In the genomic region with DNA sequence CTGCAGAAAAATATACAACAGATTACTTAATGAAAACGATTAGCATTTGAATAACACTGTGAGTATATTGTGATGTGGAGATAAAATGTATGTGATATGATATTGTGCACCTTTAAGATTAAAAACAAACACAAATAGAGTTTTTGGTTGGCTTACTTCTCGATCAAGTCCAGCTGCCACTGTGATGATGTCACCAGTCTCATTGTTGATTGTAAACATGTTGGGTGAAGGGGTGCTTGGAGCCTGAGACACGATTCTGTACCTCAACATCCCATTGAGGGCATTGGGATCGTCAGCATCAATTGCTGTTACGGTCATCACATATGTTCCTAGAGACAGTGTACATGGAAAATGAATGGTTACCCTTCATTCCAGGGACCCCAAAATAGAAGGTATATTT, we compare ENCODE assay signal across 18 cellular contexts.
"Had no signal": no experiment of that assay in that cellular context is flagged by ENCODE, and none has a peak within 500 bp of the region (broad histone marks: within the 10 kb centered on the region; RNA-seq: fewer than 3 reads in every experiment).

No MANE protein-coding gene starts in this region.

- H3K4me1 ChIP-seq: ascending aorta, breast epithelium, esophagus squamous epithelium, lower lobe of right lung, neural progenitor cell, pancreas had no signal

- H3K36me3 Mint-ChIP-seq: T-cell had no signal

- H3K4me2 ChIP-seq: neural progenitor cell had no signal

- H3K4me3 ChIP-seq: ascending aorta, breast epithelium, esophagus squamous epithelium, lower lobe of right lung, neural progenitor cell, pancreas had no signal

- H3K27ac ChIP-seq: ascending aorta, breast epithelium, esophagus squamous epithelium, lower lobe of right lung, neural progenitor cell, pancreas had no signal

- H3K4me3 Mint-ChIP-seq: activated T-helper 17 cell treated with anti-CD3 and anti-CD28 coated beads, Interleukin-2, amount 50 U/mL, for 72 hours; neural progenitor cell; T-cell; type B pancreatic cell had no signal

- H3K27me3 Mint-ChIP-seq: activated T-helper 17 cell treated with anti-CD3 and anti-CD28 coated beads, Interleukin-2, amount 50 U/mL, for 72 hours; T-cell; type B pancreatic cell had no signal

- H3K36me3 ChIP-seq: ascending aorta, breast epithelium, esophagus squamous epithelium, lower lobe of right lung, pancreas had no signal

- H3K4me1 Mint-ChIP-seq: activated T-helper 17 cell treated with anti-CD3 and anti-CD28 coated beads, Interleukin-2, amount 50 U/mL, for 72 hours; T-cell had no signal

- H3K27me3 ChIP-seq: ascending aorta, breast epithelium, esophagus squamous epithelium, neural progenitor cell, pancreas had no signal

- H3K27ac Mint-ChIP-seq: activated T-helper 17 cell treated with anti-CD3 and anti-CD28 coated beads, Interleukin-2, amount 50 U/mL, for 72 hours; neural progenitor cell; T-cell; type B pancreatic cell had no signal

- H3K9ac ChIP-seq: neural progenitor cell had no signal

- DNase-seq: activated CD4-positive, CD25-positive, alpha-beta regulatory T cell treated with anti-CD3 and anti-CD28 coated beads, Interleukin-2, amount 50 U/mL, for 72 hours; activated naive CD4-positive, alpha-beta T cell treated with Interleukin-2 at 50 U/mL for 16 hours; activated T-cell treated with anti-CD3 and anti-CD28 coated beads for 4 hours; esophagus squamous epithelium; glutamatergic neuron; lower lobe of right lung; midbrain; pancreas; retina; stimulated activated CD4-positive, alpha-beta T cell treated with anti-CD3 and anti-CD28 coated beads, Interleukin-4, amount 100 ng/mL, for 24 hours; stimulated activated naive CD4-positive, alpha-beta T cell treated with Interleukin-2 at 50 U/mL for 16 hours; T-cell; T1000 had no signal

- H3K9me3 ChIP-seq: ascending aorta, breast epithelium, esophagus squamous epithelium, lower lobe of right lung, pancreas had no signal
